In genomic region chr1:214660900-214661299, GRCh38 we compare ENCODE assay signal across 1 cellular context.
A peak's percentile ranks its signal among the peaks of the same experiment; 100 is the strongest.
TF ChIP-seq lines count a peak whose summit lies in the region.

No MANE protein-coding gene starts in this region.

TF ChIP-seq in HepG2, 621 proteins besides CTCF, POLR2A, EP300 and RAD21 (continued from another document):
- TF ChIP-seq MAFF (IDR thresholded peaks at IDR 0.05; ENCODE audit: low read depth, low read length) (peak; percentile 78), ZNF879 (CRISPR knock-in tag; IDR thresholded peaks at IDR 0.05) (no peak), MAFK (conservative IDR thresholded peaks at IDR 0.05 in 1 of 2, IDR thresholded peaks at IDR 0.05 in 1 of 2; ENCODE audit: low read length in 2 of 2) (peak; percentile 61 to 70), ARNTL (CRISPR knock-in tag; IDR thresholded peaks at IDR 0.05) (no peak), STAG1 (CRISPR knock-in tag; IDR thresholded peaks at IDR 0.05) (peak; percentile 72), SMC3 (IDR thresholded peaks at IDR 0.05; ENCODE audit: low read length) (peak; percentile 75)
